In the genomic region with DNA sequence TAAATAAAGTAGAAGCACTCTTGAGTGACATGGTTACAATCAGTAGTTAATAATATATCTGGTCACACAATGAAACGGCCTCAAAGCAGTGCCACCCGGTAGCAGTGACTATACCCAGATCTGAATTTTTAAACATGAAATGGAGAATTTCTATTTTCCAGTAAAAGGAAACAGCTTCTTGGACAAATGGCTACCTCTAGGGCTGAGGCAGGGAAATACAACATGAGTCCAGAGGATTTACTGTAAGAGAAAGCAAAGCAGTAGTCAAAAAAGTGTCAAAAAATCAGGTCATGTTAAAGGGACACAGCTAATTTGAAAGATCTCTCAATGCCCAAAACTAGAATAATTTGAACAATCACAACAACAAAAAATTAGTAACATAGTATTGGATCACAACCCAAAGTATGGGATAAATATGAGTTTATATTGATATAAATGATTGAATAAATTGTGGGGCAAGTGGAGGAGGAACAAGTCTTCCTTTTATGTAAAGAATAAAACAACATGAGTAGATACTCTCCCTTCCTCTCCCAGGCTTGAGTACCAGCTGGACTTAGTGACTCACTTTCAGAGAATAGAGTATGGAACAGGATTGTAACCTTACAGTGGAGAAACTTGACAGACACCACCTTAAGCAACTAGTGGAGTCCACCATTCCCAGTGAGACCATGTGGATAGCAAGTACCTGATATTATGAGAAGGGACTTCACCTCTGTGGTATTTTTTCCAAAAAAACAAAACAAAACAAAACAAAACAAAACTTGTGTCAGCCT, we compare ENCODE assay signal across 22 cellular contexts.
A peak's percentile ranks its signal among the peaks of the same experiment; 100 is the strongest.
DNase-seq lines count a peak whose midpoint lies in the region; ATAC-seq and TF ChIP-seq lines count a peak whose summit lies in the region.
"Had no signal": no experiment of that assay in that cellular context is flagged by ENCODE, and none has a peak within 500 bp of the region (broad histone marks: within the 10 kb centered on the region; RNA-seq: fewer than 3 reads in every experiment).

No MANE protein-coding gene starts in this region.

- H3K27ac ChIP-seq in C4-2B = no peak overlapping the region
- H3K27ac ChIP-seq: BLaER1 treated with 17β-estradiol and CSF1 and Interleukin-3, amounts not matched to agents 10 nM and 100 nM; psoas muscle had no signal

- H3K36me3 ChIP-seq in kidney epithelial cell (ENCODE audit: control insufficient read depth, insufficient read depth, low read length) = no peaks in the 10 kb centered on the region
- H3K36me3 ChIP-seq: BLaER1 treated with 17β-estradiol and CSF1 and Interleukin-3, amounts not matched to agents 10 nM and 100 nM had no signal

- ATAC-seq in HG03460 (IDR thresholded peaks at IDR 0.05; ENCODE audit: unreplicated experiment) (no peak), HG02885 (IDR thresholded peaks at IDR 0.05; ENCODE audit: poor library complexity, unreplicated experiment) (no peak)
- ATAC-seq: activated CD4-positive, alpha-beta T cell treated with anti-CD3 and anti-CD28 coated beads for 36 hours; Panc1; psoas muscle had no signal

- H3K27me3 ChIP-seq in kidney epithelial cell (ENCODE audit: control insufficient read depth, insufficient read depth, low read length) = no peaks in the 10 kb centered on the region
- H3K27me3 ChIP-seq: BLaER1 treated with 17β-estradiol and CSF1 and Interleukin-3, amounts not matched to agents 10 nM and 100 nM had no signal

- DNase-seq in NCI-H226 = peak; percentile 2
- DNase-seq in choroid plexus epithelial cell (ENCODE audit: low read depth) = peak; percentile 56
- DNase-seq in kidney epithelial cell (ENCODE audit: low read depth) = no peak
- no peak for DNase-seq in activated CD4-positive, alpha-beta T cell treated with anti-CD3 and anti-CD28 coated beads for 4 hours
- DNase-seq: activated CD4-positive, alpha-beta T cell treated with anti-CD3 and anti-CD28 coated beads for 36 hours; activated CD8-positive, alpha-beta memory T cell treated with anti-CD3 and anti-CD28 coated beads, Interleukin-2, amount 50 U/mL, for 48 hours; activated gamma-delta T cell treated with Interleukin-2 at 50 U/mL for 16 hours; anterior cingulate cortex; dermis blood vessel endothelial cell; GF-D8; kidney; midbrain; NCI-H1417 treated with DMSO at 0.1 percent for 48 hours; NCI-H2171 treated with DMSO at 0.1 percent for 48 hours; NCI-H82; psoas muscle; stimulated activated CD4-positive, alpha-beta T cell treated with anti-CD3 and anti-CD28 coated beads, Interleukin-12 subunit alpha, Interleukin-12 subunit beta, amount 100 ng/mL, for 4 hours had no signal

- TF ChIP-seq CTCF in C4-2B (conservative IDR thresholded peaks at IDR 0.05) (peak; percentile 2; the same call in 1 of the 2 replicates), choroid plexus epithelial cell (conservative IDR thresholded peaks at IDR 0.05; ENCODE audit: low read depth, low read length) (peak; percentile 54), kidney epithelial cell (IDR thresholded peaks at IDR 0.05; ENCODE audit: insufficient read depth, low read length, poor library complexity, severe bottlenecking) (peak; percentile 7)

- H3K4me3 ChIP-seq in choroid plexus epithelial cell (ENCODE audit: low read depth, low read length) (no peak overlapping the region), kidney epithelial cell (ENCODE audit: low read depth, low read length) (no peak overlapping the region)
- H3K4me3 ChIP-seq: BLaER1 treated with 17β-estradiol and CSF1 and Interleukin-3, amounts not matched to agents 10 nM and 100 nM; psoas muscle had no signal

Comparison
In these comparisons a context has a peak if more than half of its experiments do, and no peak if none do; other contexts are left out.
1. CTCF ChIP-seq: peak in every context shown above with its lines; median percentile 54 in choroid plexus epithelial cell; 7 in kidney epithelial cell; 2 in C4-2B.
2. DNase-seq: peak in NCI-H226 (single experiment) and choroid plexus epithelial cell (single experiment); none in kidney epithelial cell (single experiment) and activated CD4-positive, alpha-beta T cell treated with anti-CD3 and anti-CD28 coated beads for 4 hours (0 of 2).